Comparison of ENCODE assay signal across 1 cellular context in genomic region chr11:67233584-67234190, GRCh38.
TF ChIP-seq lines count a peak whose summit lies in the region.

No MANE protein-coding gene starts in this region.

TF ChIP-seq in GM12878, 131 proteins besides CTCF, POLR2A, EP300 and RAD21:
- TF ChIP-seq BHLHE40 (IDR thresholded peaks at IDR 0.05; ENCODE audit: borderline replicate concordance in 1 of 2, low read depth in 2 of 2, low read length in 1 of 2) (peak in 1 of 2 experiments; percentile 46; a peak in 1 of 4 replicates), RUNX3 (IDR thresholded peaks at IDR 0.05; ENCODE audit: low read length) (peak; percentile 44; the same call in 1 of the 2 replicates), TCF3 (IDR thresholded peaks at IDR 0.05; ENCODE audit: borderline replicate concordance, insufficient read depth, low read depth, low read length) (no peak), SMC3 (IDR thresholded peaks at IDR 0.05; ENCODE audit: borderline replicate concordance, low read length) (no peak)
